In genomic region chr17:8288336-8289102, GRCh38 we compare ENCODE assay signal across 8 cellular contexts.
DNase-seq lines count a peak whose midpoint lies in the region; ATAC-seq and FAIRE-seq lines count a peak whose summit lies in the region.

A gene with protein sequence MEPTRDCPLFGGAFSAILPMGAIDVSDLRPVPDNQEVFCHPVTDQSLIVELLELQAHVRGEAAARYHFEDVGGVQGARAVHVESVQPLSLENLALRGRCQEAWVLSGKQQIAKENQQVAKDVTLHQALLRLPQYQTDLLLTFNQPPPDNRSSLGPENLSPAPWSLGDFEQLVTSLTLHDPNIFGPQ (plus strand): TSS chr17:8288670. CDS start chr17:8288789, 119 bp downstream.

- FAIRE-seq in A204.1 (lab: Jason Lieb, UNC): peak; percentile 57

- peak; percentile 73 for ATAC-seq in GM18517 (IDR thresholded peaks at IDR 0.05; ENCODE audit: unreplicated experiment)
- peak; percentile 71 for ATAC-seq in HG03097 (IDR thresholded peaks at IDR 0.05; ENCODE audit: low FRiP score, unreplicated experiment)

- DNase-seq in NCI-H2227 (lab: John Stamatoyannopoulos, UW; ENCODE audit: unreplicated experiment) (peak; percentile 81), islet precursor cell (peak; percentile 96)
- peak; percentile 69 for DNase-seq in activated CD4-positive, CD25-positive, alpha-beta regulatory T cell treated with anti-CD3 and anti-CD28 coated beads, Interleukin-2, amount 50 U/mL, for 16 hours (ENCODE audit: low read depth, low spot score)
- peak; percentile 75 for DNase-seq in central memory CD4-positive, alpha-beta T cell
- peak; percentile 78 for DNase-seq in stimulated activated CD4-positive, alpha-beta T cell treated with anti-CD3 and anti-CD28 coated beads, Interleukin-12 subunit alpha, Interleukin-12 subunit beta, amount 100 ng/mL, for 4 hours

Comparison
In these comparisons a context has a peak if more than half of its experiments do, and no peak if none do; other contexts are left out.
1. Peak in every context shown above with its lines: DNase-seq and ATAC-seq.